ENCODE assay signal across 1 cellular context in genomic region chr20:20491784-20492145, GRCh38.
TF ChIP-seq lines count a peak whose summit lies in the region.

No MANE protein-coding gene starts in this region.

TF ChIP-seq in neural cell, 6 proteins besides CTCF, POLR2A, EP300 and RAD21 (continued from another document):
- TF ChIP-seq, protein P1, sequence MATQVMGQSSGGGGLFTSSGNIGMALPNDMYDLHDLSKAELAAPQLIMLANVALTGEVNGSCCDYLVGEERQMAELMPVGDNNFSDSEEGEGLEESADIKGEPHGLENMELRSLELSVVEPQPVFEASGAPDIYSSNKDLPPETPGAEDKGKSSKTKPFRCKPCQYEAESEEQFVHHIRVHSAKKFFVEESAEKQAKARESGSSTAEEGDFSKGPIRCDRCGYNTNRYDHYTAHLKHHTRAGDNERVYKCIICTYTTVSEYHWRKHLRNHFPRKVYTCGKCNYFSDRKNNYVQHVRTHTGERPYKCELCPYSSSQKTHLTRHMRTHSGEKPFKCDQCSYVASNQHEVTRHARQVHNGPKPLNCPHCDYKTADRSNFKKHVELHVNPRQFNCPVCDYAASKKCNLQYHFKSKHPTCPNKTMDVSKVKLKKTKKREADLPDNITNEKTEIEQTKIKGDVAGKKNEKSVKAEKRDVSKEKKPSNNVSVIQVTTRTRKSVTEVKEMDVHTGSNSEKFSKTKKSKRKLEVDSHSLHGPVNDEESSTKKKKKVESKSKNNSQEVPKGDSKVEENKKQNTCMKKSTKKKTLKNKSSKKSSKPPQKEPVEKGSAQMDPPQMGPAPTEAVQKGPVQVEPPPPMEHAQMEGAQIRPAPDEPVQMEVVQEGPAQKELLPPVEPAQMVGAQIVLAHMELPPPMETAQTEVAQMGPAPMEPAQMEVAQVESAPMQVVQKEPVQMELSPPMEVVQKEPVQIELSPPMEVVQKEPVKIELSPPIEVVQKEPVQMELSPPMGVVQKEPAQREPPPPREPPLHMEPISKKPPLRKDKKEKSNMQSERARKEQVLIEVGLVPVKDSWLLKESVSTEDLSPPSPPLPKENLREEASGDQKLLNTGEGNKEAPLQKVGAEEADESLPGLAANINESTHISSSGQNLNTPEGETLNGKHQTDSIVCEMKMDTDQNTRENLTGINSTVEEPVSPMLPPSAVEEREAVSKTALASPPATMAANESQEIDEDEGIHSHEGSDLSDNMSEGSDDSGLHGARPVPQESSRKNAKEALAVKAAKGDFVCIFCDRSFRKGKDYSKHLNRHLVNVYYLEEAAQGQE (IDR thresholded peaks at IDR 0.05; ENCODE audit: borderline replicate concordance) = no peak
- no peak for TF ChIP-seq POLR2AphosphoS5 (IDR thresholded peaks at IDR 0.05)
- TF ChIP-seq TAF1 (IDR thresholded peaks at IDR 0.05; ENCODE audit: low read depth) = no peak
